Comparison of ENCODE assay signal across 17 cellular contexts in genomic region chr10:86889997-86890396, GRCh38.
DNase-seq lines count a peak whose midpoint lies in the region; ATAC-seq, FAIRE-seq and TF ChIP-seq lines count a peak whose summit lies in the region.
"Had no signal": no experiment of that assay in that cellular context is flagged by ENCODE, and none has a peak within 500 bp of the region (broad histone marks: within the 10 kb centered on the region; RNA-seq: fewer than 3 reads in every experiment).

No MANE protein-coding gene starts in this region.

- no peaks in the 10 kb centered on the region for H3K9me1 ChIP-seq in K562 (ENCODE audit: control insufficient read depth, insufficient read depth, low read length)

- H3K36me3 ChIP-seq in K562 (ENCODE audit: control insufficient read depth, insufficient read depth, low read length) (peaks cover 17% of the 10 kb centered on the region; the same call in 2 of the 3 replicates), left ventricle myocardium inferior (no peaks in the 10 kb centered on the region)

- no peak for TF ChIP-seq RAD21 in K562 (CRISPR knock-in tag; conservative IDR thresholded peaks at IDR 0.05 in 1 of 2, IDR thresholded peaks at IDR 0.05 in 1 of 2)

- WGBS in K562 (ENCODE audit: insufficient coverage, low coverage, missing lambda C conversion rate), result 63% methylated on average over 3 of the region's 3 CpGs

- H2AFZ ChIP-seq in K562 (ENCODE audit: low read depth, low read length), result no peak overlapping the region
- H2AFZ ChIP-seq: GM23338 had no signal

- no peak overlapping the region for H3K4me2 ChIP-seq in K562 (ENCODE audit: insufficient read depth, low read length)
- H3K4me2 ChIP-seq: A549, GM23338 had no signal

- H4K20me1 ChIP-seq in K562 (replicated peaks; ENCODE audit: control insufficient read depth, insufficient read depth, low read length), result no peaks in the 10 kb centered on the region

- H3K4me3 ChIP-seq in K562 (no peak overlapping the region), left ventricle myocardium inferior (no peak overlapping the region)
- H3K4me3 ChIP-seq: A549, GM12878, GM23338 had no signal

- in situ Hi-C loops in K562 (cut with MboI), result no loop called here

- no TSS peak for BruUV-seq in K562 (replicated peaks; lab: Mats Ljungman, UMichigan)

- DNase-seq in GM12892 (ENCODE audit: insufficient read length), result no peak
- DNase-seq in H54 (ENCODE audit: insufficient read length, low spot score), result no peak
- DNase-seq in K562 (ENCODE audit: extremely low read depth in 1 of 4, low spot score in 3 of 4), result no peak
- no peak for DNase-seq in left ventricle myocardium inferior
- DNase-seq in GM10266 (ENCODE audit: extremely low spot score), result no peak
- no peak for DNase-seq in HFFc6
- no peak for DNase-seq in NCI-H748 treated with DMSO at 0.1 percent for 48 hours (lab: John Stamatoyannopoulos, UW)
- DNase-seq: Caco-2; CD8-positive, alpha-beta T cell; DND-41; H9 had no signal

- H3K4me1 ChIP-seq in K562 (replicated peaks in 1 of 2; ENCODE audit: control insufficient read depth in 2 of 2, insufficient read depth in 2 of 2, low read length in 2 of 2) (peaks cover 3 to 17% of the 10 kb centered on the region in 2 experiments; a peak in 4 of 5 replicates), left ventricle myocardium inferior (peaks cover 44% of the 10 kb centered on the region)
- H3K4me1 ChIP-seq: A549, Caco-2 had no signal

- H3K4me1 Mint-ChIP-seq in HFFc6 (ENCODE audit: low read depth), result peaks cover 15% of the 10 kb centered on the region

- H3K27ac ChIP-seq in K562 (ENCODE audit: extremely low read depth, low read depth, low read length), result peak overlapping the region; percentile 81; the same call in 1 of the 3 replicates
- peak overlapping the region; percentile 83 for H3K27ac ChIP-seq in left ventricle myocardium inferior (replicated peaks)
- H3K27ac ChIP-seq: A549 had no signal

- ATAC-seq in K562 (no peak), HG03469 (IDR thresholded peaks at IDR 0.05; ENCODE audit: unreplicated experiment) (no peak)
- ATAC-seq: A549; CD8-positive, alpha-beta T cell; GM23338 had no signal

- H3K9ac ChIP-seq in K562 (ENCODE audit: insufficient read depth in 1 of 2, low read depth in 2 of 2, low read length in 2 of 2), result no peak overlapping the region

- POLR2A ChIA-PET in K562 (lab: Yijun Ruan, JAX), result interaction anchor here (1.1 kb wide), 1 partner anchor 11 kb away, joined by 3 read pairs; no protein-coding TSS in a partner anchor

- no peaks in the 10 kb centered on the region for H3K9me3 Mint-ChIP-seq in HFFc6
- H3K9me3 Mint-ChIP-seq: CD8-positive, alpha-beta T cell; GM23338; H9; IgD-negative memory B cell had no signal

- TF ChIP-seq POLR2A in GM12892 (IDR thresholded peaks at IDR 0.05; ENCODE audit: low read depth, low read length), result no peak
- no peak for TF ChIP-seq POLR2A in H54 (IDR thresholded peaks at IDR 0.05; ENCODE audit: low read depth, low read length)
- TF ChIP-seq POLR2A in K562 (conservative IDR thresholded peaks at IDR 0.05), result no peak

- H3K79me2 ChIP-seq in K562 (ENCODE audit: control insufficient read depth, insufficient read depth, low read length), result 0 out of 3 replicates have a peak, but pooled peaks cover 2% of the 10 kb centered on the region

- no peak for TF ChIP-seq EP300 in K562 (IDR thresholded peaks at IDR 0.05; ENCODE audit: low read length)

- H3K27me3 ChIP-seq in K562 (ENCODE audit: control insufficient read depth in 2 of 2, insufficient read depth in 2 of 2, low read length in 2 of 2) (no peaks in the 10 kb centered on the region), left ventricle myocardium inferior (ENCODE audit: low read depth) (no peaks in the 10 kb centered on the region)

- H3K36me3 Mint-ChIP-seq in HFFc6 (ENCODE audit: low read depth), result peaks cover 17% of the 10 kb centered on the region; the same call in 1 of the 2 replicates
- H3K36me3 Mint-ChIP-seq: CD14-positive monocyte, IgD-negative memory B cell had no signal

- H3K27ac Mint-ChIP-seq in HFFc6, result no peak overlapping the region
- H3K27ac Mint-ChIP-seq: CD14-positive monocyte; CD8-positive, alpha-beta T cell; GM23338; IgD-negative memory B cell had no signal

- no peak overlapping the region for H3K4me3 Mint-ChIP-seq in HFFc6
- H3K4me3 Mint-ChIP-seq: CD14-positive monocyte; CD8-positive, alpha-beta T cell; GM23338; H9; IgD-negative memory B cell had no signal

- TF ChIP-seq CTCF in K562 (IDR thresholded peaks at IDR 0.05 in 2 of 3, conservative IDR thresholded peaks at IDR 0.05 in 1 of 3; ENCODE audit: insufficient read depth in 2 of 3, low read depth in 1 of 3, low read length in 3 of 3) (no peak), left ventricle myocardium inferior (IDR thresholded peaks at IDR 0.05; ENCODE audit: borderline replicate concordance) (no peak), GM10266 (IDR thresholded peaks at IDR 0.05; ENCODE audit: control insufficient read depth, insufficient read depth, low read depth, missing control alignments) (no peak), HFFc6 (IDR thresholded peaks at IDR 0.05) (no peak)

- H3K9me3 ChIP-seq in K562 (replicated peaks; ENCODE audit: control insufficient read depth, insufficient read depth, low read depth, low read length), result no peaks in the 10 kb centered on the region
- H3K9me3 ChIP-seq in left ventricle myocardium inferior (replicated peaks), result no peaks in the 10 kb centered on the region
- H3K9me3 ChIP-seq: A549, Caco-2 had no signal

- FAIRE-seq in GM12892 (lab: Jason Lieb, UNC) (peak; percentile 61), H54 (lab: Jason Lieb, UNC) (peak; percentile 55), K562 (lab: Jason Lieb, UNC) (no peak)
- FAIRE-seq: A549, GM12878 had no signal

- CTCF ChIA-PET in K562 (lab: Yijun Ruan, JAX; ENCODE audit: low intra/inter-chr PET ratio), result no interaction called here

- intact Hi-C loops in K562 (cut with micrococcal nuclease) (loop anchor here (1.0 kb wide), 1 partner anchor 132 kb away; no protein-coding TSS in a partner anchor), left ventricle myocardium inferior (cut with micrococcal nuclease) (no loop called here)

- H3K27me3 Mint-ChIP-seq in HFFc6 (ENCODE audit: insufficient read depth), result no peaks in the 10 kb centered on the region; the same call in 1 of the 2 replicates
- H3K27me3 Mint-ChIP-seq: IgD-negative memory B cell had no signal

TF ChIP-seq in K562, 482 proteins besides CTCF, POLR2A, EP300 and RAD21:
- TF ChIP-seq GATA2 (CRISPR knock-in tag; IDR thresholded peaks at IDR 0.05) (no peak), CEBPZ (IDR thresholded peaks at IDR 0.05; ENCODE audit: borderline replicate concordance, low read depth, low read length) (no peak), SRSF9 (IDR thresholded peaks at IDR 0.05; ENCODE audit: borderline replicate concordance, low read depth, low read length) (no peak), ZNF717 (CRISPR knock-in tag; IDR thresholded peaks at IDR 0.05) (no peak), TBP (optimal IDR thresholded peaks at IDR 0.05; ENCODE audit: low read depth, low read length) (no peak), MAFF (IDR thresholded peaks at IDR 0.05; ENCODE audit: low read length) (no peak), FOS (IDR thresholded peaks at IDR 0.05; ENCODE audit: extremely low read depth, insufficient read length) (no peak), SIRT6 (IDR thresholded peaks at IDR 0.05; ENCODE audit: low read depth, low read length) (no peak)
